Comparison of ENCODE assay signal across 30 cellular contexts in the genomic region with DNA sequence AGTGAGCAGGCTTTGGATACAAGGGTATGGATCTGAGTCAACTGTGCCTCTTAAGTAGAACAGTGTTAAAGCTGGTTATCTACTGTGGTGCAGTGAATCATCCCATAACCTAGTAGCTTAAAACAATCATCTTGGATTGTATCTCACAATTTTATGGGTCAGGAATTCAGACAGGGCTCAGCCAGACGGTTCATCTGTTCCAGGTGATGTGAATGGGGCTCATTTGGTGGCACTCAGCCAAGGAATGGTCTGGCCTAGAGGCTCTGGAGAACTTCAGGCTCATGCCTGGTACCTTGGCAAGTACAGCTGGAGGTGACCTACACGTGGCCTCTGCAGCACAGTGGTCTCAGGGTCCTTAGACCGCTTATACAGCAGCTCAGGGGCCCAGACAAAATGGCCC. TPM values are rescaled to one million over a fixed set of nuclear protein-coding genes. Genes with fewer than 3 reads are reported as not detected.
"Had no signal": no experiment of that assay in that cellular context is flagged by ENCODE, and none has a peak within 500 bp of the region (broad histone marks: within the 10 kb centered on the region; RNA-seq: fewer than 3 reads in every experiment).

No MANE protein-coding gene starts in this region.

- H3K27ac Mint-ChIP-seq: stimulated activated effector memory CD8-positive, alpha-beta T cell treated with anti-CD3 and anti-CD28 coated beads, Interleukin-12 subunit alpha, Interleukin-12 subunit beta, amount 100 ng/mL, for 72 hours; stimulated activated memory B cell treated with anti-CD40 and anti-IgM and Interleukin-4, amounts not matched to agents 10 μg/mL and 1 μg/mL and 100 μg/mL, for 72 hours; stimulated activated naive B cell treated with anti-CD40 and anti-IgM and Interleukin-4, amounts not matched to agents 10 μg/mL and 1 μg/mL and 100 μg/mL, for 72 hours; stimulated activated naive CD8-positive, alpha-beta T cell treated with anti-CD3 and anti-CD28 coated beads, Interleukin-15, amount 100 ng/mL, for 72 hours; stimulated activated naive CD8-positive, alpha-beta T cell treated with anti-CD3 and anti-CD28 coated beads, Interleukin-15, Interleukin-2, amounts not matched to agents 100 ng/mL and 50 ng/mL, for 24 hours; type B pancreatic cell had no signal

- H3K4me1 Mint-ChIP-seq: stimulated activated effector memory CD8-positive, alpha-beta T cell treated with anti-CD3 and anti-CD28 coated beads, Interleukin-12 subunit alpha, Interleukin-12 subunit beta, amount 100 ng/mL, for 72 hours; stimulated activated memory B cell treated with anti-CD40 and anti-IgM and Interleukin-4, amounts not matched to agents 10 μg/mL and 1 μg/mL and 100 μg/mL, for 72 hours; stimulated activated naive B cell treated with anti-CD40 and anti-IgM and Interleukin-4, amounts not matched to agents 10 μg/mL and 1 μg/mL and 100 μg/mL, for 72 hours; stimulated activated naive CD8-positive, alpha-beta T cell treated with anti-CD3 and anti-CD28 coated beads, Interleukin-15, amount 100 ng/mL, for 72 hours had no signal

- H3K27me3 ChIP-seq: testis, thyroid gland, tibial nerve, upper lobe of left lung, uterus, vagina had no signal

- H3K4me3 Mint-ChIP-seq: stimulated activated effector memory CD8-positive, alpha-beta T cell treated with anti-CD3 and anti-CD28 coated beads, Interleukin-12 subunit alpha, Interleukin-12 subunit beta, amount 100 ng/mL, for 72 hours; stimulated activated memory B cell treated with anti-CD40 and anti-IgM and Interleukin-4, amounts not matched to agents 10 μg/mL and 1 μg/mL and 100 μg/mL, for 72 hours; stimulated activated naive B cell treated with anti-CD40 and anti-IgM and Interleukin-4, amounts not matched to agents 10 μg/mL and 1 μg/mL and 100 μg/mL, for 72 hours; stimulated activated naive CD8-positive, alpha-beta T cell treated with anti-CD3 and anti-CD28 coated beads, Interleukin-15, amount 100 ng/mL, for 72 hours; stimulated activated naive CD8-positive, alpha-beta T cell treated with anti-CD3 and anti-CD28 coated beads, Interleukin-15, Interleukin-2, amounts not matched to agents 100 ng/mL and 50 ng/mL, for 24 hours; type B pancreatic cell had no signal

- H3K9me3 ChIP-seq: suprapubic skin, testis, thoracic aorta, thyroid gland, transverse colon, upper lobe of right lung, uterus, vagina had no signal

- H3K27ac ChIP-seq: stomach, suprapubic skin, testis, thoracic aorta, thyroid gland, tibial artery, tibial nerve, transverse colon, upper lobe of left lung, upper lobe of right lung, uterus, vagina had no signal

- H3K36me3 Mint-ChIP-seq: stimulated activated effector memory CD8-positive, alpha-beta T cell treated with anti-CD3 and anti-CD28 coated beads, Interleukin-12 subunit alpha, Interleukin-12 subunit beta, amount 100 ng/mL, for 72 hours; stimulated activated memory B cell treated with anti-CD40 and anti-IgM and Interleukin-4, amounts not matched to agents 10 μg/mL and 1 μg/mL and 100 μg/mL, for 72 hours; stimulated activated naive B cell treated with anti-CD40 and anti-IgM and Interleukin-4, amounts not matched to agents 10 μg/mL and 1 μg/mL and 100 μg/mL, for 72 hours; type B pancreatic cell had no signal

- DNase-seq: stimulated activated CD4-positive, alpha-beta T cell treated with anti-CD3 and anti-CD28 coated beads, Interleukin-2, amount 100 ng/mL, for 48 hours; stimulated activated CD4-positive, alpha-beta T cell treated with anti-CD3 and anti-CD28 coated beads, Interleukin-4, amount 100 ng/mL, for 1 hour; stimulated activated CD4-positive, alpha-beta T cell treated with anti-CD3 and anti-CD28 coated beads, Interleukin-4, amount 100 ng/mL, for 24 hours; stimulated activated CD4-positive, alpha-beta T cell treated with anti-CD3 and anti-CD28 coated beads, Interleukin-4, amount 100 ng/mL, for 4 hours; stimulated activated CD8-positive, alpha-beta memory T cell treated with anti-CD3 and anti-CD28 coated beads, Interleukin-4, amount 100 ng/mL, for 48 hours; stimulated activated naive B cell treated with anti-CD40 and anti-IgM and Interleukin-4, amounts not matched to agents 10 μg/mL and 1 μg/mL and 100 μg/mL, for 72 hours; stimulated activated naive CD4-positive, alpha-beta T cell; stimulated activated naive CD4-positive, alpha-beta T cell treated with Interleukin-2 at 50 U/mL for 16 hours; stimulated activated naive CD8-positive, alpha-beta T cell treated with anti-CD3 and anti-CD28 coated beads, Interleukin-15, amount 100 ng/mL, for 72 hours; stimulated activated naive CD8-positive, alpha-beta T cell treated with anti-CD3 and anti-CD28 coated beads, Interleukin-15, Interleukin-2, amounts not matched to agents 100 U/mL and 50 U/mL, for 24 hours; stomach; substantia nigra; testis; thyroid gland; transverse colon; trophoblast cell; upper lobe of left lung; upper lobe of right lung; uterus had no signal

- H3K36me3 ChIP-seq: stomach, suprapubic skin, thoracic aorta, thyroid gland, tibial artery, tibial nerve, transverse colon, upper lobe of left lung, upper lobe of right lung, uterus, vagina had no signal

- FAIRE-seq: urothelium cell line had no signal

- ATAC-seq: stimulated activated effector memory CD8-positive, alpha-beta T cell treated with anti-CD3 and anti-CD28 coated beads, Interleukin-12 subunit alpha, Interleukin-12 subunit beta, amount 100 ng/mL, for 72 hours; stimulated activated memory B cell treated with anti-CD40 and anti-IgM and Interleukin-4, amounts not matched to agents 10 μg/mL and 1 μg/mL and 100 μg/mL, for 72 hours; stimulated activated naive B cell treated with anti-CD40 and anti-IgM and Interleukin-4, amounts not matched to agents 10 μg/mL and 1 μg/mL and 100 μg/mL, for 72 hours; stimulated activated naive CD8-positive, alpha-beta T cell treated with anti-CD3 and anti-CD28 coated beads, Interleukin-15, amount 100 ng/mL, for 72 hours; stimulated activated naive CD8-positive, alpha-beta T cell treated with anti-CD3 and anti-CD28 coated beads, Interleukin-15, Interleukin-2, amounts not matched to agents 100 U/mL and 50 U/mL, for 24 hours; upper lobe of right lung had no signal

- H3K9me3 Mint-ChIP-seq: stimulated activated effector memory CD8-positive, alpha-beta T cell treated with anti-CD3 and anti-CD28 coated beads, Interleukin-12 subunit alpha, Interleukin-12 subunit beta, amount 100 ng/mL, for 72 hours; type B pancreatic cell had no signal

- H3K4me1 ChIP-seq: stomach, suprapubic skin, testis, thyroid gland, tibial artery, tibial nerve, transverse colon, upper lobe of left lung, upper lobe of right lung, uterus, vagina had no signal

- H3K4me3 ChIP-seq: stomach, suprapubic skin, testis, thoracic aorta, thyroid gland, tibial artery, tibial nerve, transverse colon, upper lobe of left lung, upper lobe of right lung, uterus, vagina had no signal

- H3K27me3 Mint-ChIP-seq: stimulated activated memory B cell treated with anti-CD40 and anti-IgM and Interleukin-4, amounts not matched to agents 10 μg/mL and 1 μg/mL and 100 μg/mL, for 72 hours had no signal

RNA-seq across cellular contexts. Expression of gene CDH4, which starts 11.2 kb away (rescaled TPM):
- total RNA-seq: subcutaneous adipose tissue, thoracic aorta, transverse colon had no signal
